8 cellular contexts compared by ENCODE assay signal in the genomic region with DNA sequence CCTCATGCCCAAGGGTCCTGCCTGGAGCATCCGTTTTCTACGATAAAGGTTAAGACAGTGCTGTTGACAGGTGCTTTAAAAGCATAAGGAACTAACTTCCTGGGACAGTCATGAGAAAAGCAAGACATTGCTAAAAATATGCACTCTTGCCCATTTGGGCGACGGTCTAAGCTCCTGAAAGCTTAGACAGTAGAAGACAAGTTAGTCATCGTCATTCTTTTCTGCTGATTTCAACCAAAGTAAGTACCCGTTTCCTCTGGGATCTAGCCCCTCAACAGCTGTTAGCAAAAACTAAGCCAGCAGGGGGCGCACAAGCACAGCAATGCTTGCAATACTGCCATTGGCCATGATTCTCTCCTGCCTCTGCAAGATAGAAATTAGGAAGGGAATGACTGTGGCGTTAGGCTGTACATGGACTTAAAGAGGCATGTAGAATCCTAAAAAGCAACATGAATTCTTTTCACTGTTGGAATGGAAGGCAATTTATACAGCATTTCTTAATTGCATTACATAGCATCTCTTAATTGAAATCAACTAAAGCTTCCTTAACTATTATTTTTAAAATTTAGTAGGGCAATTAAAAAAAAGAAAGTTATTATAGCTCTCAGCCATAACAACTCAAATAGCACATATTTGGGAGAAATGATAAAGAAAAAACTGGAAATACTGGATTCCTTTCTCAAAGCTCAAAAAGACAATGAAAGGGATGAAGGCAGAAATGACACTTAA.
DNase-seq lines count a peak whose midpoint lies in the region; ATAC-seq and TF ChIP-seq lines count a peak whose summit lies in the region.

No MANE protein-coding gene starts in this region.

- ATAC-seq in lung (ENCODE audit: insufficient read depth, low FRiP score), result peak; percentile 69

- CTCF ChIA-PET in BJ (lab: Yijun Ruan, JAX), result interaction anchor here (0.6 to 4.2 kb wide), 34 partner anchors 8 to 755 kb away, joined by 3 to 52 read pairs (median 4); no protein-coding TSS in a partner anchor

- no peaks in the 10 kb centered on the region for H3K27me3 ChIP-seq in BJ (ENCODE audit: control insufficient read depth, insufficient read depth, low read length)
- H3K27me3 ChIP-seq in HL-60 (ENCODE audit: insufficient read depth, poor library complexity, severe bottlenecking), result no peaks in the 10 kb centered on the region
- H3K27me3 ChIP-seq in lung (ENCODE audit: control insufficient read depth, insufficient read depth), result no peaks in the 10 kb centered on the region

- peak overlapping the region; percentile 90 for H3K27ac ChIP-seq in HL-60 (replicated peaks)
- no peak overlapping the region for H3K27ac ChIP-seq in lung (ENCODE audit: low read depth in 1 of 2, low read length in 1 of 2)

- TF ChIP-seq CTCF in BJ (IDR thresholded peaks at IDR 0.05; ENCODE audit: insufficient read depth, low read depth, low read length) (peak; percentile 79), HL-60 (IDR thresholded peaks at IDR 0.05; ENCODE audit: insufficient read depth, low read length) (peak; percentile 95), lung (IDR thresholded peaks at IDR 0.05; ENCODE audit: control extremely low read depth, extremely low read depth) (peak; percentile 89)

- H3K4me3 ChIP-seq in BJ (ENCODE audit: low read depth, low read length) (no peak overlapping the region), HL-60 (replicated peaks; ENCODE audit: insufficient read depth, low read length) (no peak overlapping the region), lung (no peak overlapping the region)

- H3K36me3 ChIP-seq in BJ (ENCODE audit: control insufficient read depth, insufficient read depth, low read length) (no peaks in the 10 kb centered on the region), lung (ENCODE audit: control insufficient read depth in 2 of 2, insufficient read depth in 2 of 2, low read length in 2 of 2) (no peaks in the 10 kb centered on the region)

- H3K9me3 ChIP-seq in lung (ENCODE audit: control insufficient read depth in 2 of 2, insufficient read depth in 1 of 2, low read length in 1 of 2), result no peaks in the 10 kb centered on the region

- no peaks in the 10 kb centered on the region for H3K4me1 ChIP-seq in lung (ENCODE audit: control insufficient read depth in 2 of 2, insufficient read depth in 2 of 2, low read length in 2 of 2)

- POLR2A ChIA-PET in BJ (lab: Charles Lee), result no interaction called here

- DNase-seq in BJ (ENCODE audit: low read depth) (peak; percentile 31), GM19240 (ENCODE audit: insufficient read length, low spot score) (peak; percentile 61), HL-60 (ENCODE audit: low read depth in 1 of 2, low spot score in 1 of 2) (peak; percentile 78 to 95), NCI-H774 (lab: John Stamatoyannopoulos, UW) (peak; percentile 79), ecto neural progenitor cell (ENCODE audit: low spot score) (peak; percentile 91), lung (ENCODE audit: low spot score) (peak; percentile 89)
- peak; percentile 72 to 82 for DNase-seq in activated CD4-positive, alpha-beta T cell treated with anti-CD3 and anti-CD28 coated beads, Interleukin-2, amount 50 U/mL, for 24 hours (ENCODE audit: low read depth in 1 of 2, low spot score in 1 of 2)
- peak; percentile 66 for DNase-seq in stimulated activated CD8-positive, alpha-beta memory T cell treated with anti-CD3 and anti-CD28 coated beads, Interleukin-12 subunit alpha, Interleukin-12 subunit beta, amount 100 ng/mL, for 24 hours (ENCODE audit: extremely low read depth)

- 15 to 18% methylated on average over 8 of the region's 8 CpGs for WGBS in lung, 2 donors

Comparison
In these comparisons a context has a peak if more than half of its experiments do, and no peak if none do; other contexts are left out.
1. DNase-seq: peak in every context shown above with its lines; median percentile 91 in ecto neural progenitor cell; 89 in lung; 86 in HL-60; 79 in NCI-H774; 77 in activated CD4-positive, alpha-beta T cell treated with anti-CD3 and anti-CD28 coated beads, Interleukin-2, amount 50 U/mL, for 24 hours; 66 in stimulated activated CD8-positive, alpha-beta memory T cell treated with anti-CD3 and anti-CD28 coated beads, Interleukin-12 subunit alpha, Interleukin-12 subunit beta, amount 100 ng/mL, for 24 hours; 61 in GM19240; 31 in BJ.